ENCODE assay signal across 1 cellular context in genomic region chr1:59570524-59570923, GRCh38.
TF ChIP-seq lines count a peak whose summit lies in the region.

No MANE protein-coding gene starts in this region.

TF ChIP-seq in WTC11, 78 proteins besides CTCF, POLR2A, EP300 and RAD21 (continued from another document):
- TF ChIP-seq ZBTB43 (CRISPR knock-in tag; IDR thresholded peaks at IDR 0.05): no peak
